In the genomic region with DNA sequence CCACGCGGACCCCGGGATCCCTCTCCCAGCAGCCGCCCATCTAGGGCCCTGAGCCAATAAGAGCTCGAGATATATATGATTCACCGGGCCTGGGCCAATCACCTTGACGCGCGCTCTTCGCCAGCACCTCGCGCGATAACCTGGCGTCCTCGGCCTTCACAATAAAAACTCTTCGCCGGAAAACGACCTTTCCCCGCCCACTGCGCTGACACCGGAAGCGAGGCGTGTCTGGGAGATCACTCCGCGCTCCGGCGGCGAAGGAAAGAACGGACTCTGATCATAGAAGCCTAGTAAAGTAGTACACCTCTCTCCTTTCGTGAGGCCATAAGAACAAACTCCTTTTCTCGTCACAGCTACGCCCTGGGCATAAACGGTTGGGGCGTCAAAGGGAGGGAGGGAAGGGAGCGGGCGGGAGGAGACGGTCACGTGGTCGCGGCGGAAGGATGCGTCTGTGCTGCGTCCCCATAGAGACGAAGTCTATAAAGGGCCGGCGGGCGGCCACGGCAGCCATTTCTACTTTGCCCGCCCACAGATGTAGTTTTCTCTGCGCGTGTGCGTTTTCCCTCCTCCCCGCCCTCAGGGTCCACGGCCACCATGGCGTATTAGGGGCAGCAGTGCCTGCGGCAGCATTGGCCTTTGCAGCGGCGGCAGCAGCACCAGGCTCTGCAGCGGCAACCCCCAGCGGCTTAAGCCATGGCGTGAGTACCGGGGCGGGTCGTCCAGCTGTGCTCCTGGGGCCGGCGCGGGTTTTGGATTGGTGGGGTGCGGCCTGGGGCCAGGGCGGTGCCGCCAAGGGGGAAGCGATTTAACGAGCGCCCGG, we compare ENCODE assay signal across 8 cellular contexts. TPM values are rescaled to one million over a fixed set of nuclear protein-coding genes. Genes with fewer than 3 reads are reported as not detected.
A peak's percentile ranks its signal among the peaks of the same experiment; 100 is the strongest.
DNase-seq lines count a peak whose midpoint lies in the region; ATAC-seq lines count a peak whose summit lies in the region.

ATF4 (plus strand) TSS at position 509 of the 820 bp plus-strand sequence. CDS start 884 bp downstream, outside the sequence.

- DNase-seq in ELF-1 (ENCODE audit: low read depth, low spot score) (peak; percentile 99), H7 (peak; percentile 99), M059J (ENCODE audit: low read depth) (peak; percentile 96), SHP77 (lab: John Stamatoyannopoulos, UW) (peak; percentile 97 to 98), fibroblast of peridontal ligament (ENCODE audit: extremely low read depth) (peak; percentile 99)
- DNase-seq in activated effector memory CD4-positive, alpha-beta T cell treated with Interleukin-2 at 50 U/mL for 16 hours: peak; percentile 93
- DNase-seq in natural killer cell treated with Interleukin-12 subunit alpha and Interleukin-12 subunit beta and Interleukin-15 and Interleukin-18, amount 100 ng/mL, for 72 hours (ENCODE audit: low spot score): peak; percentile 97
- peak; percentile 95 for DNase-seq in stimulated activated naive CD8-positive, alpha-beta T cell treated with anti-CD3 and anti-CD28 coated beads, Interleukin-15, Interleukin-2, amounts not matched to agents 100 U/mL and 50 U/mL, for 24 hours

- no peaks in the 10 kb centered on the region for H3K27me3 Mint-ChIP-seq in natural killer cell treated with Interleukin-12 subunit alpha and Interleukin-12 subunit beta and Interleukin-15 and Interleukin-18, amount 100 ng/mL, for 72 hours

- peak within 1 kb of the TSS; percentile 95 for H3K4me3 Mint-ChIP-seq in natural killer cell treated with Interleukin-12 subunit alpha and Interleukin-12 subunit beta and Interleukin-15 and Interleukin-18, amount 100 ng/mL, for 72 hours

- H3K27me3 ChIP-seq in H7 (ENCODE audit: control insufficient read depth, insufficient read depth, low read length): peaks cover 2% of the 10 kb centered on the region; the same call in 1 of the 2 replicates

- peak within 1 kb of the TSS; percentile 100 for H3K4me3 ChIP-seq in H7 (ENCODE audit: insufficient read depth, low read depth, low read length)

- peaks cover 41 to 60% of the 10 kb centered on the region in 2 donors for H3K4me1 Mint-ChIP-seq in natural killer cell treated with Interleukin-12 subunit alpha and Interleukin-12 subunit beta and Interleukin-15 and Interleukin-18, amount 100 ng/mL, for 72 hours (ENCODE audit: low read depth in 2 of 2)

- H3K36me3 Mint-ChIP-seq in natural killer cell treated with Interleukin-12 subunit alpha and Interleukin-12 subunit beta and Interleukin-15 and Interleukin-18, amount 100 ng/mL, for 72 hours: peaks cover 33% of the 10 kb centered on the region

- ATAC-seq in natural killer cell treated with Interleukin-12 subunit alpha and Interleukin-12 subunit beta and Interleukin-15 and Interleukin-18, amount 100 ng/mL, for 72 hours: peak; percentile 93 to 94
- ATAC-seq in stimulated activated naive CD8-positive, alpha-beta T cell treated with anti-CD3 and anti-CD28 coated beads, Interleukin-15, Interleukin-2, amounts not matched to agents 100 U/mL and 50 U/mL, for 24 hours: peak; percentile 93

- H3K9me3 Mint-ChIP-seq in natural killer cell treated with Interleukin-12 subunit alpha and Interleukin-12 subunit beta and Interleukin-15 and Interleukin-18, amount 100 ng/mL, for 72 hours: no peaks in the 10 kb centered on the region

- peaks cover 32% of the 10 kb centered on the region for H3K36me3 ChIP-seq in H7 (replicated peaks; ENCODE audit: control insufficient read depth, insufficient read depth, low read length)

- peak within 1 kb of the TSS; percentile 98 for H3K27ac Mint-ChIP-seq in natural killer cell treated with Interleukin-12 subunit alpha and Interleukin-12 subunit beta and Interleukin-15 and Interleukin-18, amount 100 ng/mL, for 72 hours

RNA-seq across cellular contexts. Expression of gene ATF4, which starts in this region (rescaled TPM):
- total RNA-seq in H7 (2014; rRNA removed; shearing (Covaris generic)): 466 and 503 TPM in 2 replicates
- total RNA-seq in M059J (2014; rRNA removed; shearing (Covaris generic)): 144 and 168 TPM in 2 replicates
- total RNA-seq in natural killer cell treated with Interleukin-12 subunit alpha and Interleukin-12 subunit beta and Interleukin-15 and Interleukin-18, amount 100 ng/mL, for 72 hours: 100 to 1,000 TPM; 463 to 472 TPM

Comparison
In these comparisons a context has a peak if more than half of its experiments do, and no peak if none do; other contexts are left out.
1. Peak in every context shown above with its lines: DNase-seq, ATAC-seq and H3K4me3 ChIP-seq.